12 cellular contexts compared by ENCODE assay signal in genomic region chr16:55495616-55496289, GRCh38. TPM values are rescaled to one million over a fixed set of nuclear protein-coding genes. Genes with fewer than 3 reads are reported as not detected.
DNase-seq lines count a peak whose midpoint lies in the region; ATAC-seq, FAIRE-seq and TF ChIP-seq lines count a peak whose summit lies in the region.
"Had no signal": no experiment of that assay in that cellular context is flagged by ENCODE, and none has a peak within 500 bp of the region (broad histone marks: within the 10 kb centered on the region; RNA-seq: fewer than 3 reads in every experiment).

No MANE protein-coding gene starts in this region.

- FAIRE-seq in A549 (lab: Jason Lieb, UNC): no peak

- peak overlapping the region in 3 of 5 experiments; percentile 86 to 91 (median 89) for H3K27ac Mint-ChIP-seq in brain
- H3K27ac Mint-ChIP-seq in activated T-cell treated with anti-CD3 and anti-CD28 coated beads, Interleukin-2, amount 50 U/mL, for 24 hours: no peak overlapping the region
- H3K27ac Mint-ChIP-seq: activated naive CD4-positive, alpha-beta T cell treated with anti-CD3 and anti-CD28 coated beads for 36 hours had no signal

- H3K36me3 ChIP-seq in H7 (replicated peaks; ENCODE audit: control insufficient read depth, insufficient read depth, low read length): no peaks in the 10 kb centered on the region

- H3K9me3 ChIP-seq in A549: no peaks in the 10 kb centered on the region
- H3K9me3 ChIP-seq: sigmoid colon had no signal

- no peak overlapping the region for H3K27ac ChIP-seq in A549

- no peak overlapping the region for H3K4me2 ChIP-seq in A549

- peaks cover 34% of the 10 kb centered on the region for H3K4me1 Mint-ChIP-seq in brain
- peaks cover 10% of the 10 kb centered on the region for H3K4me1 Mint-ChIP-seq in activated T-cell treated with anti-CD3 and anti-CD28 coated beads, Interleukin-2, amount 50 U/mL, for 24 hours (ENCODE audit: low read depth)

- TF ChIP-seq EP300 in A549 (IDR thresholded peaks at IDR 0.05): no peak

- 0 out of 3 replicates have a peak, but pooled peaks cover 5% of the 10 kb centered on the region for H3K4me1 ChIP-seq in A549

- POLR2A ChIA-PET in A549 (lab: Yijun Ruan, JAX): no interaction called here

- no peaks in the 10 kb centered on the region for H3K27me3 Mint-ChIP-seq in brain
- H3K27me3 Mint-ChIP-seq in activated T-cell treated with anti-CD3 and anti-CD28 coated beads, Interleukin-2, amount 50 U/mL, for 24 hours: peaks cover 11% of the 10 kb centered on the region

- CTCF ChIA-PET in A549 (lab: Yijun Ruan, JAX): interaction anchor here (0.6 to 3.9 kb wide), 9 partner anchors 10 to 208 kb away, joined by 3 to 25 read pairs (median 3); no protein-coding TSS in a partner anchor

- TF ChIP-seq CTCF in A549 (IDR thresholded peaks at IDR 0.05) (no peak), brain (conservative IDR thresholded peaks at IDR 0.05) (no peak), lower leg skin (IDR thresholded peaks at IDR 0.05) (no peak)

- no peaks in the 10 kb centered on the region for H3K27me3 ChIP-seq in H7 (ENCODE audit: control insufficient read depth, insufficient read depth, low read length)
- H3K27me3 ChIP-seq: sigmoid colon had no signal

- ATAC-seq in A549: no peak
- ATAC-seq: activated CD4-positive, CD25-positive, alpha-beta regulatory T cell treated with anti-CD3 and anti-CD28 coated beads, Interleukin-2, amount 50 U/mL, for 24 hours had no signal

- intact Hi-C loops in lower leg skin (cut with DNase I; ENCODE audit: low total_unique reads): no loop called here

- no peaks in the 10 kb centered on the region for H3K9me3 Mint-ChIP-seq in brain
- no peaks in the 10 kb centered on the region for H3K9me3 Mint-ChIP-seq in activated T-cell treated with anti-CD3 and anti-CD28 coated beads, Interleukin-2, amount 50 U/mL, for 24 hours
- H3K9me3 Mint-ChIP-seq: activated naive CD4-positive, alpha-beta T cell treated with anti-CD3 and anti-CD28 coated beads for 36 hours had no signal

- 74% methylated on average over 7 of the region's 7 CpGs for WGBS in A549 (ENCODE audit: missing lambda C conversion rate)
- 45 to 57% methylated on average over 7 of the region's 7 CpGs for WGBS in lower leg skin, 2 donors

- DNase-seq in A549 (ENCODE audit: low read depth in 1 of 2, low spot score in 1 of 2) (no peak), H7 (peak; percentile 18), lower leg skin (ENCODE audit: low spot score in 2 of 2) (peak; percentile 62 to 67), NOMO-1 treated with DMSO at 0.1 percent for 48 hours (lab: John Stamatoyannopoulos, UW; ENCODE audit: unreplicated experiment) (no peak), HUDEP-2 (lab: John Stamatoyannopoulos, UW; ENCODE audit: unreplicated experiment in 76 of 76) (no peak)
- DNase-seq in activated T-cell treated with anti-CD3 and anti-CD28 coated beads, Interleukin-2, amount 50 U/mL, for 24 hours: no peak
- no peak for DNase-seq in stimulated activated naive CD4-positive, alpha-beta T cell treated with Interleukin-2 at 50 U/mL for 16 hours (lab: John Stamatoyannopoulos, UW)
- DNase-seq: activated naive CD4-positive, alpha-beta T cell treated with anti-CD3 and anti-CD28 coated beads for 36 hours; Right ventricle myocardium superior had no signal

- no peak for TF ChIP-seq RAD21 in A549 (conservative IDR thresholded peaks at IDR 0.05 in 1 of 2, IDR thresholded peaks at IDR 0.05 in 1 of 2)

- peaks cover 19% of the 10 kb centered on the region for H3K36me3 Mint-ChIP-seq in brain
- H3K36me3 Mint-ChIP-seq in activated T-cell treated with anti-CD3 and anti-CD28 coated beads, Interleukin-2, amount 50 U/mL, for 24 hours (ENCODE audit: low read depth): no peaks in the 10 kb centered on the region

- H3K4me3 Mint-ChIP-seq in brain: no peak overlapping the region
- H3K4me3 Mint-ChIP-seq in activated T-cell treated with anti-CD3 and anti-CD28 coated beads, Interleukin-2, amount 50 U/mL, for 24 hours: no peak overlapping the region
- H3K4me3 Mint-ChIP-seq: activated naive CD4-positive, alpha-beta T cell treated with anti-CD3 and anti-CD28 coated beads for 36 hours had no signal

- TF ChIP-seq POLR2A in A549 (IDR thresholded peaks at IDR 0.05; ENCODE audit: low read length) (no peak), lower leg skin (IDR thresholded peaks at IDR 0.05) (no peak)

- H3K4me3 ChIP-seq in A549: no peak overlapping the region
- H3K4me3 ChIP-seq in H7 (ENCODE audit: insufficient read depth, low read depth, low read length): no peak overlapping the region
- H3K4me3 ChIP-seq in lower leg skin (ENCODE audit: low read depth, poor library complexity, severe bottlenecking): no peak overlapping the region
- H3K4me3 ChIP-seq: sigmoid colon had no signal

TF ChIP-seq in A549, 52 proteins besides CTCF, POLR2A, EP300 and RAD21:
- TF ChIP-seq RFX5 (IDR thresholded peaks at IDR 0.05): peak; percentile 82
- TF ChIP-seq KDM5A (IDR thresholded peaks at IDR 0.05): no peak
TF ChIP-seq in A549: peak in this region for 1.

RNA-seq across cellular contexts. Expression of gene LPCAT2, which starts 13.1 kb away (rescaled TPM):
- polyA plus RNA-seq in A549 (2011; rRNA removed) (16.3 and 17.1 TPM in 2 replicates), A549 (2017; fragmentation: RNase III; extraction: RNeasy Plus Mini Kit Qiagen cat#74134 plus additional on column Dnase treatment) (6.0 to 8.0 TPM (median 7.4 TPM) in 3 replicates), brain (ENCODE audit: insufficient read depth, low read depth, low replicate concordance) (1.7 TPM)
- 2.7 and 3.3 TPM in 2 replicates for polyA plus RNA-seq in A549 (2012; cell fraction: cytosol; rRNA removed)
- 3.6 and 3.7 TPM in 2 replicates for polyA plus RNA-seq in A549 (2012; cell fraction: nucleus; rRNA removed)
- 6.8 and 13.6 TPM in 2 replicates for polyA minus RNA-seq in A549 (2011; rRNA and poly(A)+ RNA removed)
- total RNA-seq in H7 (2014; rRNA removed; shearing (Covaris generic)): 5.0 and 6.1 TPM in 2 replicates
- 10 to 100 TPM; 16.9 to 36.9 (median 25.4) TPM for total RNA-seq in lower leg skin

RNA-seq across cellular contexts. Expression of gene MMP2, which starts 16.8 kb away (rescaled TPM):
- polyA plus RNA-seq in A549 (2011; rRNA removed) (11.8 and 16.2 TPM in 2 replicates), A549 (2017; fragmentation: RNase III; extraction: RNeasy Plus Mini Kit Qiagen cat#74134 plus additional on column Dnase treatment) (9.5 to 14.6 TPM (median 11.5 TPM) in 3 replicates), brain (ENCODE audit: insufficient read depth, low read depth, low replicate concordance) (4.2 TPM)
- polyA plus RNA-seq in A549 (2012; cell fraction: cytosol; rRNA removed): 5.9 and 7.6 TPM in 2 replicates
- polyA plus RNA-seq in A549 (2012; cell fraction: nucleus; rRNA removed): 11.8 and 13.2 TPM in 2 replicates
- polyA minus RNA-seq in A549 (2011; rRNA and poly(A)+ RNA removed): 20.7 and 26.3 TPM in 2 replicates
- 33.7 and 36.7 TPM in 2 replicates for total RNA-seq in H7 (2014; rRNA removed; shearing (Covaris generic))
- 100 to 1,000 TPM; 152 to 516 (median 223) TPM for total RNA-seq in lower leg skin
- total RNA-seq: activated naive CD4-positive, alpha-beta T cell treated with anti-CD3 and anti-CD28 coated beads for 36 hours had no signal

Comparison
In these comparisons a context has a peak if more than half of its experiments do, and no peak if none do; other contexts are left out.
1. DNase-seq: peak in H7 (single experiment) and lower leg skin (2 of 2); none in A549 (0 of 2), activated T-cell treated with anti-CD3 and anti-CD28 coated beads, Interleukin-2, amount 50 U/mL, for 24 hours (single experiment), NOMO-1 treated with DMSO at 0.1 percent for 48 hours (single experiment), HUDEP-2 (0 of 76) and stimulated activated naive CD4-positive, alpha-beta T cell treated with Interleukin-2 at 50 U/mL for 16 hours (single experiment).